In the genomic region with DNA sequence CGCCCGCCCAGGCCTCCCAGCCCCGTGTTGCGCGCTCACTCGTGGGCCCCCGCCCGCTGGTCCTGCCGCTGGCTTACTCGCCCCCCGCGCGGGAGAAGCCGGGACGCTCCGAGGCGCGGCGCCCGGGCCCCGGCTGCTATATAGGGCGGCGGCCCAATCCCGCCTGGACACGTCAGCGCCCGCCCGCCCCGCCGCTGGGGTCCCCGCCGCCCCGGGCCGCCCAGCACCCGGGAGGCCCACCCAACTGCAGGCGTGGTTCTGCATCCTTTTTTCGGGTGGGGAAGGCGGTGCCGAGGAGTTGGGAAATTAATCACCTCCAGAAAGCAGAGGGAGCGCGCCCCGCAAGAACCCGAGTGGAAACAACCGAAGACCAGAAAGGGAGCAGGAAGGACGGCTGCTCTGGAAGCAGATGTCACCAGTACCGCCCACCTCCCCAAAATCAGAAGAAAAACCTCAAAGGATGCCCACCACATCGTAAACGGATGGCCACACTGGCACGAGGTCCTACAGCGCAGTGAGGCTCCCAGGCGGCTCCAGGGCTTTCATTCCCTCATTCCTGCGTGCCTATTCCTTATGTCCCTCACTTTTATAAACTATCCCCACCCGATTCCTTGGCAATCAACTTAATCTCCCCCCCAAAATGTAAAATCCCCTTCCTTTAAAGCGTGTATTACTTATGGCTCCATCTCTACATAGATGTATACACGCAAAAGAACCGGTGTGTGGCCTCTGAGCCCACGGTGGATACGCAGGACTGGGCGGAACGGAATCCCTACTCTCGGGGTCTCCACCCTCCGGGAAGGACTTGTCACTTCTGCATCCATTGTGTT, we compare ENCODE assay signal across 8 cellular contexts. TPM values are rescaled to one million over a fixed set of nuclear protein-coding genes. Genes with fewer than 3 reads are reported as not detected.
A peak's percentile ranks its signal among the peaks of the same experiment; 100 is the strongest.
DNase-seq lines count a peak whose midpoint lies in the region; ATAC-seq and TF ChIP-seq lines count a peak whose summit lies in the region.

No MANE protein-coding gene starts in this region.

- peaks cover 33% of the 10 kb centered on the region for H3K4me1 ChIP-seq in stomach smooth muscle (ENCODE audit: control insufficient read depth, insufficient read depth, low read length)

- H3K36me3 ChIP-seq in stomach smooth muscle (ENCODE audit: control insufficient read depth in 2 of 2, insufficient read depth in 2 of 2, low read length in 2 of 2) = peaks cover 0 to 3% of the 10 kb centered on the region in 2 donors

- peak overlapping the region; percentile 70 for H3K4me3 Mint-ChIP-seq in activated T-helper 1 cell treated with anti-CD3 and anti-CD28 coated beads, Interleukin-12 subunit alpha, Interleukin-12 subunit beta, Interleukin-2, Interleukin-4 antibody, amounts not matched to agents 30 ng/mL and 10 ng/mL and 1 ng/mL, durations not matched to agents 14 hours and 24 hours and 36 hours
- H3K4me3 Mint-ChIP-seq in natural killer cell treated with Interleukin-12 subunit alpha and Interleukin-12 subunit beta and Interleukin-15 and Interleukin-18, amount 100 ng/mL, for 72 hours = peak overlapping the region; percentile 81

- no peaks in the 10 kb centered on the region for H3K27me3 ChIP-seq in stomach smooth muscle (ENCODE audit: control insufficient read depth in 1 of 2, insufficient read depth in 2 of 2, low read length in 2 of 2)

- H3K4me3 ChIP-seq in GM12875 (ENCODE audit: low read depth, low read length) (peak overlapping the region; percentile 78), HFF-Myc (replicated peaks; ENCODE audit: low read depth, low read length) (peak overlapping the region; percentile 66), stomach smooth muscle (ENCODE audit: low read length in 2 of 2) (peak overlapping the region; percentile 57 to 80)

- H3K4me1 Mint-ChIP-seq in activated T-helper 1 cell treated with anti-CD3 and anti-CD28 coated beads, Interleukin-12 subunit alpha, Interleukin-12 subunit beta, Interleukin-2, Interleukin-4 antibody, amounts not matched to agents 30 ng/mL and 10 ng/mL and 1 ng/mL, durations not matched to agents 14 hours and 24 hours and 36 hours (ENCODE audit: low read depth) = peaks cover 29% of the 10 kb centered on the region
- H3K4me1 Mint-ChIP-seq in natural killer cell treated with Interleukin-12 subunit alpha and Interleukin-12 subunit beta and Interleukin-15 and Interleukin-18, amount 100 ng/mL, for 72 hours (ENCODE audit: low read depth in 2 of 2) = peaks cover 41 to 49% of the 10 kb centered on the region in 2 donors

- no peaks in the 10 kb centered on the region for H3K9me3 ChIP-seq in stomach smooth muscle (ENCODE audit: control insufficient read depth in 2 of 2, low read length in 2 of 2)

- no peaks in the 10 kb centered on the region for H3K27me3 Mint-ChIP-seq in activated T-helper 1 cell treated with anti-CD3 and anti-CD28 coated beads, Interleukin-12 subunit alpha, Interleukin-12 subunit beta, Interleukin-2, Interleukin-4 antibody, amounts not matched to agents 30 ng/mL and 10 ng/mL and 1 ng/mL, durations not matched to agents 14 hours and 24 hours and 36 hours (ENCODE audit: insufficient read depth)
- H3K27me3 Mint-ChIP-seq in natural killer cell treated with Interleukin-12 subunit alpha and Interleukin-12 subunit beta and Interleukin-15 and Interleukin-18, amount 100 ng/mL, for 72 hours = no peaks in the 10 kb centered on the region

- peaks cover 31% of the 10 kb centered on the region for H3K36me3 Mint-ChIP-seq in activated T-helper 1 cell treated with anti-CD3 and anti-CD28 coated beads, Interleukin-12 subunit alpha, Interleukin-12 subunit beta, Interleukin-2, Interleukin-4 antibody, amounts not matched to agents 30 ng/mL and 10 ng/mL and 1 ng/mL, durations not matched to agents 14 hours and 24 hours and 36 hours (ENCODE audit: low read depth)
- H3K36me3 Mint-ChIP-seq in natural killer cell treated with Interleukin-12 subunit alpha and Interleukin-12 subunit beta and Interleukin-15 and Interleukin-18, amount 100 ng/mL, for 72 hours = peaks cover 9% of the 10 kb centered on the region

- no peak for DNase-seq in HFF-Myc (ENCODE audit: extremely low read depth, low read depth)
- DNase-seq in NCI-H774 (lab: John Stamatoyannopoulos, UW) = peak; percentile 4
- peak; percentile 45 for DNase-seq in activated T-helper 1 cell treated with anti-CD3 and anti-CD28 coated beads, Interleukin-12 subunit alpha, Interleukin-12 subunit beta, Interleukin-2, Interleukin-4 antibody, amounts not matched to agents 30 ng/mL and 10 ng/mL and 1 ng/mL, durations not matched to agents 14 hours and 24 hours and 36 hours (ENCODE audit: low spot score)
- DNase-seq in fibroblast of peridontal ligament (ENCODE audit: extremely low read depth) = peak; percentile 62
- peak; percentile 81 for DNase-seq in natural killer cell treated with Interleukin-12 subunit alpha and Interleukin-12 subunit beta and Interleukin-15 and Interleukin-18, amount 100 ng/mL, for 72 hours (ENCODE audit: low spot score)
- no peak for DNase-seq in GF-D8 (lab: John Stamatoyannopoulos, UW)

- H3K27ac ChIP-seq in stomach smooth muscle (ENCODE audit: low read length) = peak overlapping the region; percentile 18

- TF ChIP-seq CTCF in GM12875 (IDR thresholded peaks at IDR 0.05; ENCODE audit: borderline replicate concordance, insufficient read depth, low read depth, low read length) (no peak), HFF-Myc (IDR thresholded peaks at IDR 0.05; ENCODE audit: low read depth, low read length, missing control alignments) (no peak)

- ATAC-seq in natural killer cell treated with Interleukin-12 subunit alpha and Interleukin-12 subunit beta and Interleukin-15 and Interleukin-18, amount 100 ng/mL, for 72 hours = peak; percentile 90 to 91

- intact Hi-C loops in activated T-helper 1 cell treated with anti-CD3 and anti-CD28 coated beads, Interleukin-12 subunit alpha, Interleukin-12 subunit beta, Interleukin-2, Interleukin-4 antibody, amounts not matched to agents 30 ng/mL and 10 ng/mL and 1 ng/mL, durations not matched to agents 14 hours and 24 hours and 36 hours (cut with micrococcal nuclease) = loop anchor here (1.0 to 5.0 kb wide), 4 partner anchors 42 to 364 kb away; a partner anchor contains a TSS

- peaks cover 29% of the 10 kb centered on the region for H3K9me3 Mint-ChIP-seq in activated T-helper 1 cell treated with anti-CD3 and anti-CD28 coated beads, Interleukin-12 subunit alpha, Interleukin-12 subunit beta, Interleukin-2, Interleukin-4 antibody, amounts not matched to agents 30 ng/mL and 10 ng/mL and 1 ng/mL, durations not matched to agents 14 hours and 24 hours and 36 hours
- peaks cover 3% of the 10 kb centered on the region for H3K9me3 Mint-ChIP-seq in natural killer cell treated with Interleukin-12 subunit alpha and Interleukin-12 subunit beta and Interleukin-15 and Interleukin-18, amount 100 ng/mL, for 72 hours

- peak overlapping the region; percentile 50 for H3K27ac Mint-ChIP-seq in activated T-helper 1 cell treated with anti-CD3 and anti-CD28 coated beads, Interleukin-12 subunit alpha, Interleukin-12 subunit beta, Interleukin-2, Interleukin-4 antibody, amounts not matched to agents 30 ng/mL and 10 ng/mL and 1 ng/mL, durations not matched to agents 14 hours and 24 hours and 36 hours
- peak overlapping the region; percentile 50 to 63 for H3K27ac Mint-ChIP-seq in natural killer cell treated with Interleukin-12 subunit alpha and Interleukin-12 subunit beta and Interleukin-15 and Interleukin-18, amount 100 ng/mL, for 72 hours

- peak overlapping the region; percentile 59 to 69 for H3K9ac ChIP-seq in stomach smooth muscle (ENCODE audit: low read length in 2 of 2)

RNA-seq across cellular contexts. Expression of a gene that starts 42.5 kb away (rescaled TPM):
- total RNA-seq in activated T-helper 1 cell treated with anti-CD3 and anti-CD28 coated beads, Interleukin-12 subunit alpha, Interleukin-12 subunit beta, Interleukin-2, Interleukin-4 antibody, amounts not matched to agents 30 ng/mL and 10 ng/mL and 1 ng/mL, durations not matched to agents 14 hours and 24 hours and 36 hours = 270 and 273 TPM in 2 replicates
- total RNA-seq in natural killer cell treated with Interleukin-12 subunit alpha and Interleukin-12 subunit beta and Interleukin-15 and Interleukin-18, amount 100 ng/mL, for 72 hours = 100 to 1,000 TPM; 295 to 479 TPM

RNA-seq across cellular contexts. Expression of a gene that starts 42.8 kb away (rescaled TPM):
- total RNA-seq in activated T-helper 1 cell treated with anti-CD3 and anti-CD28 coated beads, Interleukin-12 subunit alpha, Interleukin-12 subunit beta, Interleukin-2, Interleukin-4 antibody, amounts not matched to agents 30 ng/mL and 10 ng/mL and 1 ng/mL, durations not matched to agents 14 hours and 24 hours and 36 hours = 203 and 219 TPM in 2 replicates
- total RNA-seq in natural killer cell treated with Interleukin-12 subunit alpha and Interleukin-12 subunit beta and Interleukin-15 and Interleukin-18, amount 100 ng/mL, for 72 hours = 100 to 1,000 TPM; 246 to 264 TPM

Comparison
In these comparisons a context has a peak if more than half of its experiments do, and no peak if none do; other contexts are left out.
1. DNase-seq: peak in NCI-H774 (single experiment), activated T-helper 1 cell treated with anti-CD3 and anti-CD28 coated beads, Interleukin-12 subunit alpha, Interleukin-12 subunit beta, Interleukin-2, Interleukin-4 antibody, amounts not matched to agents 30 ng/mL and 10 ng/mL and 1 ng/mL, durations not matched to agents 14 hours and 24 hours and 36 hours (single experiment), fibroblast of peridontal ligament (single experiment) and natural killer cell treated with Interleukin-12 subunit alpha and Interleukin-12 subunit beta and Interleukin-15 and Interleukin-18, amount 100 ng/mL, for 72 hours (single experiment); none in HFF-Myc (single experiment) and GF-D8 (single experiment).
2. Peak in every context shown above with its lines, with median percentiles within 50 percentile points of each other: H3K4me3 ChIP-seq.